Comparison of ENCODE assay signal across 1 cellular context in the genomic region with DNA sequence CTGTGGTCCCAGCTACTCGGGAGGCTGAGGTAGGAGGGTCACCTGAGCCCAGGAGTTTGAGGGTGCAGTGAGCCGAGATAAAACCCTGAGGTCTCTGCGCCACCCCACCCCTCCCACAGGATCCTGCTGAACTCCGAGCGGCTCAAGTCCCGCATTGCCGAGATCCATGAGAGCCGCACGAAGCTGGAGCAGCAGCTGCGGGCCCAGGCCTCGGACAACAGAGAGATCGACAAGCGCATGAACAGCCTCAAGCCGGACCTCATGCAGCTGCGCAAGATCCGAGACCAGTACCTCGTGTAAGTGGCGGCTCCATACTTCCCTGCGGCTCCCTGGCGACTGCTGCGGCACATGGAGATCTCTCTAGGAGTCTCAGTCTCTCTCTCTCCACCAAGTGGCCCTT.
TF ChIP-seq lines count a peak whose summit lies in the region.

No MANE protein-coding gene starts in this region.

TF ChIP-seq in HepG2, 621 proteins besides CTCF, POLR2A, EP300 and RAD21:
- TF ChIP-seq ZNF350 (CRISPR knock-in tag; IDR thresholded peaks at IDR 0.05; ENCODE audit: borderline replicate concordance, low read depth) = no peak
- TF ChIP-seq RBFOX2 (IDR thresholded peaks at IDR 0.05; ENCODE audit: low read depth, low read length) = 0 out of 2 replicates have a peak, but pooled peaks have one; percentile 19
